ENCODE assay signal across 14 cellular contexts in the genomic region with DNA sequence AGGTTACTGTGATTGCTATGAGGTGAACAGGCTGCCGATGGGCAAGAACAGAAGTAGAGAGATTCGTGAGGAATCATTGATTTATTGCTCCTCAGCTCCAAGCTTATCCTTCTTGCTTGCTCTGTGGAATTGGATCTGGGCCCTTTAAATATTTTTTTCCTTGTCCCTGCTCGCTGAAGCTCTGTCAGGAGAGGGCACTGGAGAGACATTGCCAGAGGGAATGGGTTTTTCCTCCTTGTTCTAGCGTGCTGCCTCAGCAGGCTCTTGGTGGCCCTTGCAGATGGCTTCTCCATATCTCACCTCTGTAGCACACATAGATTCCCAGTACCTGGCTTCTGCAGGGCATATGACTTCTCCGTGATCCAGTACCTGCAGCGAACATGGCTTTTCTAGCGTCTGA.
DNase-seq lines count a peak whose midpoint lies in the region; ATAC-seq and TF ChIP-seq lines count a peak whose summit lies in the region.
"Had no signal": no experiment of that assay in that cellular context is flagged by ENCODE, and none has a peak within 500 bp of the region (broad histone marks: within the 10 kb centered on the region; RNA-seq: fewer than 3 reads in every experiment).

No MANE protein-coding gene starts in this region.

- ATAC-seq in HG03520 (IDR thresholded peaks at IDR 0.05; ENCODE audit: unreplicated experiment) (no peak), GM19467 (IDR thresholded peaks at IDR 0.05; ENCODE audit: unreplicated experiment) (no peak)

- TF ChIP-seq CTCF in fibroblast of villous mesenchyme (IDR thresholded peaks at IDR 0.05; ENCODE audit: insufficient read depth, low read depth, low read length): peak; percentile 10

- DNase-seq in AG08396 (ENCODE audit: low spot score): peak; percentile 15
- peak; percentile 7 for DNase-seq in GM03348 (ENCODE audit: low spot score)
- DNase-seq in RKO (ENCODE audit: low spot score): peak; percentile 44
- no peak for DNase-seq in fibroblast of villous mesenchyme (ENCODE audit: low read depth)
- no peak for DNase-seq in stimulated activated naive CD4-positive, alpha-beta T cell (lab: John Stamatoyannopoulos, UW)
- DNase-seq in NCI-H1092 (lab: John Stamatoyannopoulos, UW): no peak
- DNase-seq: activated CD4-positive, alpha-beta memory T cell treated with anti-CD3 and anti-CD28 coated beads for 36 hours; activated gamma-delta T cell treated with Interleukin-2 at 50 U/mL for 16 hours; COR-L47; NCI-H1694; stimulated activated CD4-positive, alpha-beta T cell treated with anti-CD3 and anti-CD28 coated beads, Interleukin-4, amount 100 ng/mL, for 4 hours; T-helper 1 cell had no signal

- no peak overlapping the region for H3K4me3 ChIP-seq in fibroblast of villous mesenchyme (ENCODE audit: low read depth, low read length)

Comparison
In these comparisons a context has a peak if more than half of its experiments do, and no peak if none do; other contexts are left out.
1. DNase-seq: peak in AG08396 (single experiment), GM03348 (single experiment) and RKO (single experiment); none in fibroblast of villous mesenchyme (single experiment), stimulated activated naive CD4-positive, alpha-beta T cell (0 of 6) and NCI-H1092 (single experiment).